ENCODE assay signal across 1 cellular context in the genomic region with DNA sequence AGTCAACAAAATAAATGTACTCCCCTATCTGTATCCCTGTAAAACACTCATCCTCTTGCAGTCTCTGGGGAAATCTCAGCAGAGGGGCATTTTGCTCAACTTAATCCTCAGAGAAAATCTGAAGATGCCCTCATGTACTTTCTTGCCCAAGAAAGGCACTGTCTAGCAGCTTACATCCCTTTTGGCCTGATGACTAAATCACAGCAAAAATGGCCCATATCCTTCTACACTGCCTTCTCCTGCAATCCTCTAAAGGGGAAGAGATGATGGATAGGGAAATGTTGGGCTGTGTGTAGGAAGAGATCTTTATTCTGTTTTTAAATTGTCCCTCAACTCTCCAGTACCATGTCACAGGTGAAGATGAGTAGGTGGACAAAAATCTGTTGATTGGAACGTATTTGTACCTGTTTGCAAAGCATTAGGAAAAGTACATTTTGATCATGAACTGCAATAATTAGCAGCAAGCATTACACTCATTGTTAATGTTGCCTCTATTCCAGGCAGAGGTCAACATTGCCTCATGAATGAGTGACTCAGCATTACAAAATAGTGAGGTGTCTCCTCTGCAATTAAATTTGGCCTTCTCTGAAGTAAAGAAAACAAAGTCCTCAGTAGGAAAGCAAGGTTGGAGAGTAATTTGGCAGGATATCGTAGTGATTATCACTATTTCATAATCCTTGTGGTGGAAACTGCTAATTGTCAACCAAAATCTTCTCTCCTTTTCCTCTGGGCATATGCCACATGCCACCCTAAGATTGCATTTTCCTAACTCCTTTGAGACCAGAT.
A peak's percentile ranks its signal among the peaks of the same experiment; 100 is the strongest.
TF ChIP-seq lines count a peak whose summit lies in the region.

No MANE protein-coding gene starts in this region.

TF ChIP-seq in HEK293, 187 proteins besides CTCF, POLR2A, EP300 and RAD21 (continued from another document and continues in another):
- TF ChIP-seq ZNF529 (tag by site-specific recombination; IDR thresholded peaks at IDR 0.05; ENCODE audit: insufficient replicate concordance): no peak
- no peak for TF ChIP-seq ZBTB7A (tag by site-specific recombination; IDR thresholded peaks at IDR 0.05; ENCODE audit: low read depth)
- TF ChIP-seq, protein P1, sequence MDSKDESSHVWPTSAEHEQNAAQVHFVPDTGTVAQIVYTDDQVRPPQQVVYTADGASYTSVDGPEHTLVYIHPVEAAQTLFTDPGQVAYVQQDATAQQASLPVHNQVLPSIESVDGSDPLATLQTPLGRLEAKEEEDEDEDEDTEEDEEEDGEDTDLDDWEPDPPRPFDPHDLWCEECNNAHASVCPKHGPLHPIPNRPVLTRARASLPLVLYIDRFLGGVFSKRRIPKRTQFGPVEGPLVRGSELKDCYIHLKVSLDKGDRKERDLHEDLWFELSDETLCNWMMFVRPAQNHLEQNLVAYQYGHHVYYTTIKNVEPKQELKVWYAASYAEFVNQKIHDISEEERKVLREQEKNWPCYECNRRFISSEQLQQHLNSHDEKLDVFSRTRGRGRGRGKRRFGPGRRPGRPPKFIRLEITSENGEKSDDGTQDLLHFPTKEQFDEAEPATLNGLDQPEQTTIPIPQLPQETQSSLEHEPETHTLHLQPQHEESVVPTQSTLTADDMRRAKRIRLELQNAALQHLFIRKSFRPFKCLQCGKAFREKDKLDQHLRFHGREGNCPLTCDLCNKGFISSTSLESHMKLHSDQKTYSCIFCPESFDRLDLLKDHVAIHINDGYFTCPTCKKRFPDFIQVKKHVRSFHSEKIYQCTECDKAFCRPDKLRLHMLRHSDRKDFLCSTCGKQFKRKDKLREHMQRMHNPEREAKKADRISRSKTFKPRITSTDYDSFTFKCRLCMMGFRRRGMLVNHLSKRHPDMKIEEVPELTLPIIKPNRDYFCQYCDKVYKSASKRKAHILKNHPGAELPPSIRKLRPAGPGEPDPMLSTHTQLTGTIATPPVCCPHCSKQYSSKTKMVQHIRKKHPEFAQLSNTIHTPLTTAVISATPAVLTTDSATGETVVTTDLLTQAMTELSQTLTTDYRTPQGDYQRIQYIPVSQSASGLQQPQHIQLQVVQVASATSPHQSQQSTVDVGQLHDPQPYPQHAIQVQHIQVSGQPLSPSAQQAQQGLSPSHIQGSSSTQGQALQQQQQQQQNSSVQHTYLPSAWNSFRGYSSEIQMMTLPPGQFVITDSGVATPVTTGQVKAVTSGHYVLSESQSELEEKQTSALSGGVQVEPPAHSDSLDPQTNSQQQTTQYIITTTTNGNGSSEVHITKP (tag by site-specific recombination; IDR thresholded peaks at IDR 0.05): no peak
- no peak for TF ChIP-seq ZNF768 (tag by site-specific recombination; IDR thresholded peaks at IDR 0.05)
- no peak for TF ChIP-seq ELK4 (IDR thresholded peaks at IDR 0.05; ENCODE audit: borderline replicate concordance, low read depth, low read length)
- TF ChIP-seq ZSCAN18 (tag by site-specific recombination; IDR thresholded peaks at IDR 0.05): no peak
- no peak for TF ChIP-seq HOXC10 (CRISPR knock-in tag; IDR thresholded peaks at IDR 0.05)
- no peak for TF ChIP-seq GLIS1 (tag by site-specific recombination; IDR thresholded peaks at IDR 0.05)
- TF ChIP-seq ZNF169 (tag by site-specific recombination; IDR thresholded peaks at IDR 0.05): no peak
- TF ChIP-seq, protein P2, sequence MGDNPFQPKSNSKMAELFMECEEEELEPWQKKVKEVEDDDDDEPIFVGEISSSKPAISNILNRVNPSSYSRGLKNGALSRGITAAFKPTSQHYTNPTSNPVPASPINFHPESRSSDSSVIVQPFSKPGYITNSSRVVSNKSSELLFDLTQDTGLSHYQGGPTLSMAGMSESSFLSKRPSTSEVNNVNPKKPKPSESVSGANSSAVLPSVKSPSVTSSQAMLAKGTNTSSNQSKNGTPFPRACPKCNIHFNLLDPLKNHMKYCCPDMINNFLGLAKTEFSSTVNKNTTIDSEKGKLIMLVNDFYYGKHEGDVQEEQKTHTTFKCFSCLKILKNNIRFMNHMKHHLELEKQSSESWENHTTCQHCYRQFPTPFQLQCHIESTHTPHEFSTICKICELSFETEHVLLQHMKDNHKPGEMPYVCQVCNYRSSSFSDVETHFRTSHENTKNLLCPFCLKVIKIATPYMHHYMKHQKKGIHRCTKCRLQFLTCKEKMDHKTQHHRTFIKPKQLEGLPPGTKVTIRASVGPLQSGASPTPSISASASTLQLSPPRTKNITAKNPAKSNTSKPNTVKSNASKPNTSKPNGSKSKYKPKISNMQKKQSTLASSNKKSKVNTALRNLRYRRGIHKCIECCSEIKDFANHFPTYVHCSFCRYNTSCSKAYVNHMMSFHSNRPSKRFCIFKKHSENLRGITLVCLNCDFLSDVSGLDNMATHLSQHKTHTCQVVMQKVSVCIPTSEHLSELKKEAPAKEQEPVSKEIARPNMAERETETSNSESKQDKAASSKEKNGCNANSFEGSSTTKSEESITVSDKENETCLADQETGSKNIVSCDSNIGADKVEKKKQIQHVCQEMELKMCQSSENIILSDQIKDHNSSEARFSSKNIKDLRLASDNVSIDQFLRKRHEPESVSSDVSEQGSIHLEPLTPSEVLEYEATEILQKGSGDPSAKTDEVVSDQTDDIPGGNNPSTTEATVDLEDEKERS (tag by site-specific recombination; IDR thresholded peaks at IDR 0.05): no peak
- TF ChIP-seq ZNF785 (tag by site-specific recombination; IDR thresholded peaks at IDR 0.05): no peak
- TF ChIP-seq SP3 (tag by site-specific recombination; IDR thresholded peaks at IDR 0.05): no peak
- 0 out of 2 replicates have a peak, but pooled peaks have one; percentile 41 for TF ChIP-seq ZNF324 (tag by site-specific recombination; IDR thresholded peaks at IDR 0.05)
- TF ChIP-seq ZBTB1 (tag by site-specific recombination; IDR thresholded peaks at IDR 0.05): no peak
- no peak for TF ChIP-seq ZNF596 (tag by site-specific recombination; IDR thresholded peaks at IDR 0.05)
- TF ChIP-seq ZFP37 (tag by site-specific recombination; IDR thresholded peaks at IDR 0.05): 0 out of 2 replicates have a peak, but pooled peaks have one; percentile 58
- no peak for TF ChIP-seq ZBTB20 (tag by site-specific recombination; IDR thresholded peaks at IDR 0.05)
- no peak for TF ChIP-seq ZNF560 (tag by site-specific recombination; IDR thresholded peaks at IDR 0.05; ENCODE audit: borderline replicate concordance)
- no peak for TF ChIP-seq ZNF239 (tag by site-specific recombination; IDR thresholded peaks at IDR 0.05)
- TF ChIP-seq ZNF747 (tag by site-specific recombination; IDR thresholded peaks at IDR 0.05): no peak
- TF ChIP-seq BCL11A (tag by site-specific recombination; IDR thresholded peaks at IDR 0.05; ENCODE audit: low read depth): no peak
- no peak for TF ChIP-seq ZSCAN30 (tag by site-specific recombination; IDR thresholded peaks at IDR 0.05)
- no peak for TF ChIP-seq ZNF248 (tag by site-specific recombination; IDR thresholded peaks at IDR 0.05)
- TF ChIP-seq ZNF664 (tag by site-specific recombination; IDR thresholded peaks at IDR 0.05): no peak
- no peak for TF ChIP-seq KLF8 (tag by site-specific recombination; IDR thresholded peaks at IDR 0.05)
- no peak for TF ChIP-seq ZBTB11 (tag by site-specific recombination; conservative IDR thresholded peaks at IDR 0.05; ENCODE audit: low read depth)
- peak; percentile 95 for TF ChIP-seq HIC1 (tag by site-specific recombination; IDR thresholded peaks at IDR 0.05)
- TF ChIP-seq IKZF3 (tag by site-specific recombination; IDR thresholded peaks at IDR 0.05): peak; percentile 70
- TF ChIP-seq ZNF121 (tag by site-specific recombination; IDR thresholded peaks at IDR 0.05): no peak
- no peak for TF ChIP-seq ZSCAN16 (tag by site-specific recombination; IDR thresholded peaks at IDR 0.05)
- no peak for TF ChIP-seq ZNF112 (tag by site-specific recombination; IDR thresholded peaks at IDR 0.05)
- no peak for TF ChIP-seq ZBTB8A (tag by site-specific recombination; IDR thresholded peaks at IDR 0.05)
- TF ChIP-seq, protein P3, sequence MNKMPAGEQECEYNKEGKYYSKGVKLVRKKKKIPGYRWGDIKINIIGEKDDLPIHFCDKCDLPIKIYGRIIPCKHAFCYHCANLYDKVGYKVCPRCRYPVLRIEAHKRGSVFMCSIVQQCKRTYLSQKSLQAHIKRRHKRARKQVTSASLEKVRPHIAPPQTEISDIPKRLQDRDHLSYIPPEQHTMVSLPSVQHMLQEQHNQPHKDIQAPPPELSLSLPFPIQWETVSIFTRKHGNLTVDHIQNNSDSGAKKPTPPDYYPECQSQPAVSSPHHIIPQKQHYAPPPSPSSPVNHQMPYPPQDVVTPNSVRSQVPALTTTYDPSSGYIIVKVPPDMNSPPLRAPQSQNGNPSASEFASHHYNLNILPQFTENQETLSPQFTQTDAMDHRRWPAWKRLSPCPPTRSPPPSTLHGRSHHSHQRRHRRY (tag by site-specific recombination; IDR thresholded peaks at IDR 0.05): no peak
- TF ChIP-seq EGR2 (tag by site-specific recombination; IDR thresholded peaks at IDR 0.05; ENCODE audit: low read depth): no peak
- no peak for TF ChIP-seq AEBP2 (tag by site-specific recombination; IDR thresholded peaks at IDR 0.05; ENCODE audit: borderline replicate concordance)
- no peak for TF ChIP-seq KLF16 (tag by site-specific recombination; IDR thresholded peaks at IDR 0.05)
- no peak for TF ChIP-seq ZNF76 (tag by site-specific recombination; IDR thresholded peaks at IDR 0.05; ENCODE audit: borderline replicate concordance, low read depth)
- no peak for TF ChIP-seq PBX3 (CRISPR knock-in tag; IDR thresholded peaks at IDR 0.05)
- TF ChIP-seq ZNF174 (tag by site-specific recombination; IDR thresholded peaks at IDR 0.05): no peak
